18 cellular contexts compared by ENCODE assay signal in genomic region chr10:116785867-116786266, GRCh38. TPM values are rescaled to one million over a fixed set of nuclear protein-coding genes. Genes with fewer than 3 reads are reported as not detected.
DNase-seq lines count a peak whose midpoint lies in the region; ATAC-seq and TF ChIP-seq lines count a peak whose summit lies in the region.
"Had no signal": no experiment of that assay in that cellular context is flagged by ENCODE, and none has a peak within 500 bp of the region (broad histone marks: within the 10 kb centered on the region; RNA-seq: fewer than 3 reads in every experiment).

No MANE protein-coding gene starts in this region.

- no peak for ATAC-seq in activated T-cell treated with anti-CD3 and anti-CD28 coated beads, Interleukin-2, amount 50 U/mL, for 4 hours
- no peak for ATAC-seq in stimulated activated effector memory CD8-positive, alpha-beta T cell treated with anti-CD3 and anti-CD28 coated beads, Interleukin-12 subunit alpha, Interleukin-12 subunit beta, amount 100 ng/mL, for 72 hours
- ATAC-seq: CD8-positive, alpha-beta T cell; GM12878 had no signal

- no peaks in the 10 kb centered on the region for H3K36me3 ChIP-seq in CD4-positive, alpha-beta memory T cell (ENCODE audit: insufficient read depth, low read length)
- no peaks in the 10 kb centered on the region for H3K36me3 ChIP-seq in tibial nerve
- H3K36me3 ChIP-seq: BLaER1 had no signal

- WGBS in tibial nerve, 2 donors, result 84 to 91% methylated on average over 7 to 8 of the region's 8 CpGs

- peaks cover 3 to 9% of the 10 kb centered on the region in 2 donors for H3K27me3 Mint-ChIP-seq in CD4-positive, alpha-beta memory T cell
- H3K27me3 Mint-ChIP-seq in glutamatergic neuron (ENCODE audit: unreplicated experiment), result no peaks in the 10 kb centered on the region
- peaks cover 10% of the 10 kb centered on the region for H3K27me3 Mint-ChIP-seq in neural crest cell (ENCODE audit: low read depth)
- peaks cover 21% of the 10 kb centered on the region for H3K27me3 Mint-ChIP-seq in activated T-cell treated with anti-CD3 and anti-CD28 coated beads, Interleukin-2, amount 50 U/mL, for 4 hours (ENCODE audit: low read depth)

- no peak for TF ChIP-seq EP300 in tibial nerve (IDR thresholded peaks at IDR 0.05)

- H3K9me3 Mint-ChIP-seq in CD4-positive, alpha-beta memory T cell, result no peaks in the 10 kb centered on the region
- H3K9me3 Mint-ChIP-seq in glutamatergic neuron (ENCODE audit: unreplicated experiment) (no peaks in the 10 kb centered on the region), neural crest cell (no peaks in the 10 kb centered on the region)
- no peaks in the 10 kb centered on the region for H3K9me3 Mint-ChIP-seq in activated T-cell treated with anti-CD3 and anti-CD28 coated beads, Interleukin-2, amount 50 U/mL, for 4 hours
- H3K9me3 Mint-ChIP-seq in stimulated activated effector memory CD8-positive, alpha-beta T cell treated with anti-CD3 and anti-CD28 coated beads, Interleukin-12 subunit alpha, Interleukin-12 subunit beta, amount 100 ng/mL, for 72 hours, result no peaks in the 10 kb centered on the region
- H3K9me3 Mint-ChIP-seq: CD8-positive, alpha-beta T cell had no signal

- H3K4me3 ChIP-seq in CD4-positive, alpha-beta memory T cell (ENCODE audit: low read length in 2 of 2), result no peak overlapping the region
- H3K4me3 ChIP-seq in tibial nerve, result no peak overlapping the region
- H3K4me3 ChIP-seq: BLaER1, GM12878 had no signal

- intact Hi-C loops in CD4-positive, alpha-beta memory T cell (cut with micrococcal nuclease), result no loop called here

- POLR2A ChIA-PET in CD4-positive, alpha-beta memory T cell (lab: Charles Lee; ENCODE audit: partially characterized antibody), result no interaction called here

- TF ChIP-seq CTCF in glutamatergic neuron (IDR thresholded peaks at IDR 0.05; ENCODE audit: partially characterized antibody, unreplicated experiment), result no peak
- no peak for TF ChIP-seq CTCF in neural crest cell (conservative IDR thresholded peaks at IDR 0.05)
- TF ChIP-seq CTCF in tibial nerve (IDR thresholded peaks at IDR 0.05), result no peak

- peaks cover 4 to 18% (median 12%) of the 10 kb centered on the region in 4 donors for H3K4me1 Mint-ChIP-seq in CD4-positive, alpha-beta memory T cell
- peaks cover 7% of the 10 kb centered on the region for H3K4me1 Mint-ChIP-seq in glutamatergic neuron (ENCODE audit: low read depth, unreplicated experiment)
- peaks cover 37% of the 10 kb centered on the region for H3K4me1 Mint-ChIP-seq in neural crest cell
- H3K4me1 Mint-ChIP-seq in activated T-cell treated with anti-CD3 and anti-CD28 coated beads, Interleukin-2, amount 50 U/mL, for 4 hours (ENCODE audit: low read depth), result peaks cover 14% of the 10 kb centered on the region
- peaks cover 18% of the 10 kb centered on the region for H3K4me1 Mint-ChIP-seq in stimulated activated effector memory CD8-positive, alpha-beta T cell treated with anti-CD3 and anti-CD28 coated beads, Interleukin-12 subunit alpha, Interleukin-12 subunit beta, amount 100 ng/mL, for 72 hours

- CTCF ChIA-PET in CD4-positive, alpha-beta memory T cell (lab: Charles Lee; ENCODE audit: partially characterized antibody), result interaction anchor here (1.7 to 5.9 kb wide), 5 partner anchors 10 to 390 kb away, joined by 7 to 118 read pairs (median 64); no protein-coding TSS in a partner anchor

- no peak overlapping the region for H3K4me3 Mint-ChIP-seq in CD4-positive, alpha-beta memory T cell
- H3K4me3 Mint-ChIP-seq in glutamatergic neuron (ENCODE audit: unreplicated experiment) (no peak overlapping the region), neural crest cell (no peak overlapping the region)
- no peak overlapping the region for H3K4me3 Mint-ChIP-seq in activated T-cell treated with anti-CD3 and anti-CD28 coated beads, Interleukin-2, amount 50 U/mL, for 4 hours
- H3K4me3 Mint-ChIP-seq in stimulated activated effector memory CD8-positive, alpha-beta T cell treated with anti-CD3 and anti-CD28 coated beads, Interleukin-12 subunit alpha, Interleukin-12 subunit beta, amount 100 ng/mL, for 72 hours, result no peak overlapping the region
- H3K4me3 Mint-ChIP-seq: CD14-positive monocyte; CD8-positive, alpha-beta T cell; H9 had no signal

- H3K27ac ChIP-seq in CD4-positive, alpha-beta memory T cell (ENCODE audit: low read depth, low read length), result no peak overlapping the region
- H3K27ac ChIP-seq in tibial nerve, result peak overlapping the region in 3 of 4 donors; percentile 42 to 93 (median 74)
- H3K27ac ChIP-seq: BLaER1 had no signal

- no peak for DNase-seq in CD4-positive, alpha-beta memory T cell
- DNase-seq in glutamatergic neuron (peak; percentile 1), neural crest cell (ENCODE audit: low read depth, low spot score) (no peak), tibial nerve (ENCODE audit: low spot score in 2 of 2) (no peak), COLO668 (lab: John Stamatoyannopoulos, UW; ENCODE audit: unreplicated experiment) (no peak)
- DNase-seq in activated T-cell treated with anti-CD3 and anti-CD28 coated beads, Interleukin-2, amount 50 U/mL, for 4 hours, result no peak
- no peak for DNase-seq in stimulated activated effector memory CD8-positive, alpha-beta T cell treated with anti-CD3 and anti-CD28 coated beads, Interleukin-12 subunit alpha, Interleukin-12 subunit beta, amount 100 ng/mL, for 72 hours (ENCODE audit: low spot score in 2 of 2)
- DNase-seq: 8988T; CD8-positive, alpha-beta T cell; COR-L47; DMS 273 treated with DMSO at 0.1 percent for 48 hours; DMS53; DND-41; EL; H9 had no signal

- no peaks in the 10 kb centered on the region for H3K27me3 ChIP-seq in CD4-positive, alpha-beta memory T cell (ENCODE audit: insufficient read depth, low read length)
- no peaks in the 10 kb centered on the region for H3K27me3 ChIP-seq in tibial nerve
- H3K27me3 ChIP-seq: BLaER1 had no signal

- no peaks in the 10 kb centered on the region for H3K9me3 ChIP-seq in CD4-positive, alpha-beta memory T cell (ENCODE audit: control insufficient read depth in 1 of 2, low read length in 2 of 2)
- no peaks in the 10 kb centered on the region for H3K9me3 ChIP-seq in tibial nerve
- H3K9me3 ChIP-seq: BLaER1 had no signal

- TF ChIP-seq POLR2A in tibial nerve (IDR thresholded peaks at IDR 0.05), result no peak

- peaks cover 11% of the 10 kb centered on the region for H3K4me1 ChIP-seq in CD4-positive, alpha-beta memory T cell (ENCODE audit: insufficient read depth, low read length)
- peaks cover 0 to 43% (median 7%) of the 10 kb centered on the region in 4 donors for H3K4me1 ChIP-seq in tibial nerve

- H3K36me3 Mint-ChIP-seq in CD4-positive, alpha-beta memory T cell, result no peaks in the 10 kb centered on the region
- H3K36me3 Mint-ChIP-seq in glutamatergic neuron (ENCODE audit: unreplicated experiment) (peaks cover 4% of the 10 kb centered on the region), neural crest cell (ENCODE audit: low read depth) (no peaks in the 10 kb centered on the region)
- H3K36me3 Mint-ChIP-seq in activated T-cell treated with anti-CD3 and anti-CD28 coated beads, Interleukin-2, amount 50 U/mL, for 4 hours (ENCODE audit: insufficient read depth), result no peaks in the 10 kb centered on the region
- H3K36me3 Mint-ChIP-seq in stimulated activated effector memory CD8-positive, alpha-beta T cell treated with anti-CD3 and anti-CD28 coated beads, Interleukin-12 subunit alpha, Interleukin-12 subunit beta, amount 100 ng/mL, for 72 hours, result no peaks in the 10 kb centered on the region
- H3K36me3 Mint-ChIP-seq: CD14-positive monocyte; CD8-positive, alpha-beta T cell had no signal

- H3K27ac Mint-ChIP-seq in CD4-positive, alpha-beta memory T cell, result peak overlapping the region in 4 of 7 donors; percentile 1 to 60 (median 38)
- H3K27ac Mint-ChIP-seq in glutamatergic neuron (ENCODE audit: unreplicated experiment) (no peak overlapping the region), neural crest cell (ENCODE audit: unreplicated experiment) (peak overlapping the region; percentile 40)
- no peak overlapping the region for H3K27ac Mint-ChIP-seq in stimulated activated effector memory CD8-positive, alpha-beta T cell treated with anti-CD3 and anti-CD28 coated beads, Interleukin-12 subunit alpha, Interleukin-12 subunit beta, amount 100 ng/mL, for 72 hours
- H3K27ac Mint-ChIP-seq: CD14-positive monocyte; CD8-positive, alpha-beta T cell; H9 had no signal

RNA-seq across cellular contexts. Expression of gene HSPA12A, which starts 43.5 kb away (rescaled TPM):
- under 1 TPM; 0.36 to 0.64 TPM for total RNA-seq in CD4-positive, alpha-beta memory T cell
- polyA plus RNA-seq in CD4-positive, alpha-beta memory T cell, result under 1 TPM in 1 of 2 donors, not detected in 1; 0.14 TPM
- total RNA-seq in glutamatergic neuron (ENCODE audit: unreplicated experiment) (75.0 TPM), neural crest cell (7.4 and 7.6 TPM in 2 replicates), tibial nerve (100 to 1,000 TPM; 125 to 187 (median 147) TPM)
- total RNA-seq in activated T-cell treated with anti-CD3 and anti-CD28 coated beads, Interleukin-2, amount 50 U/mL, for 4 hours, result under 1 TPM; 0.15 to 0.45 (median 0.16) TPM
- polyA plus RNA-seq: CD14-positive monocyte had no signal

Comparison
In these comparisons a context has a peak if more than half of its experiments do, and no peak if none do; other contexts are left out.
1. H3K27ac Mint-ChIP-seq: peak in CD4-positive, alpha-beta memory T cell (4 of 7) and neural crest cell (single experiment); none in glutamatergic neuron (single experiment) and stimulated activated effector memory CD8-positive, alpha-beta T cell treated with anti-CD3 and anti-CD28 coated beads, Interleukin-12 subunit alpha, Interleukin-12 subunit beta, amount 100 ng/mL, for 72 hours (single experiment).